Comparison of ENCODE assay signal across 8 cellular contexts in the genomic region with DNA sequence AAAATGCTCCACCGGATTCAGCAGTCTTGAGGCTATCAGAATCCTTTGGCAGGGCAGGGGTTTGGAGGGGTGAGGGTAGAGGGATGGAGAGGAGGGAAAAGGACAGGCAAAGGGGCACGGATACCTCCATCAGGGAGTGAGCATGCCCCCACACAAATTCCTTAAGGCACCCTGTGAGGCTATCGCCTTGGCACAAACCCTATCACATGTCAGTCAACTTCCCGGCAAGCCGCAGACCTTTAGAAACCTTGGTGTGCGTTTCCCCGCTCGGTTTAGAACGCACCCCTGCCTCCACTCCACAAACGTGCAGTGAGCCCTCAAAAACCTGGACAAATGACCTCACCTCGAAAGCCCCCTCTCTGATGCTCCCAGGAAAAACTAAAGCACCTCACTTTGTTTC. TPM values are rescaled to one million over a fixed set of nuclear protein-coding genes. Genes with fewer than 3 reads are reported as not detected.
DNase-seq lines count a peak whose midpoint lies in the region; ATAC-seq, FAIRE-seq and TF ChIP-seq lines count a peak whose summit lies in the region.

No MANE protein-coding gene starts in this region.

- no peaks in the 10 kb centered on the region for H4K20me1 ChIP-seq in HepG2 (ENCODE audit: insufficient read depth, low read length)

- DNase-seq in cardiac muscle cell (ENCODE audit: low read depth in 1 of 2, low spot score in 1 of 2) = no peak
- DNase-seq in left cardiac atrium = no peak
- no peak for DNase-seq in HepG2 (ENCODE audit: low spot score)
- DNase-seq in type B pancreatic cell (ENCODE audit: extremely low spot score, unreplicated experiment) = no peak
- no peak for DNase-seq in effector CD4-positive, alpha-beta T cell
- no peak for DNase-seq in NOMO-1 treated with DMSO at 0.1 percent for 48 hours (lab: John Stamatoyannopoulos, UW; ENCODE audit: unreplicated experiment)
- no peak for DNase-seq in putamen (ENCODE audit: low spot score)

- H3K4me1 ChIP-seq in cardiac muscle cell (ENCODE audit: low read depth) = peaks cover 16% of the 10 kb centered on the region
- H3K4me1 ChIP-seq in HepG2 (ENCODE audit: insufficient read depth, low read length) = peaks cover 33% of the 10 kb centered on the region

- H3K4me3 ChIP-seq in cardiac muscle cell (peak overlapping the region; percentile 67), HepG2 (replicated peaks in 1 of 3; ENCODE audit: insufficient read depth in 1 of 3, low read depth in 2 of 3, low read length in 3 of 3) (no peak overlapping the region; a peak in 2 of 6 replicates)

- BruUV-seq in HepG2 (replicated peaks; lab: Mats Ljungman, UMichigan) = no TSS peak

- intact Hi-C loops in left cardiac atrium (cut with DNase I) = no loop called here
- intact Hi-C loops in HepG2 (cut with micrococcal nuclease; ENCODE audit: unreplicated experiment) = no loop called here

- peak overlapping the region; percentile 97 for H3K27ac Mint-ChIP-seq in type B pancreatic cell

- peaks cover 25% of the 10 kb centered on the region for H3K36me3 Mint-ChIP-seq in type B pancreatic cell

- no peak for TF ChIP-seq POLR2A in HepG2 (IDR thresholded peaks at IDR 0.05; ENCODE audit: insufficient read depth in 1 of 2, low read depth in 2 of 2, low read length in 2 of 2)

- CTCF ChIA-PET in HepG2 (lab: Yijun Ruan, JAX; ENCODE audit: low intra/inter-chr PET ratio, low total read pairs) = no interaction called here

- WGBS in HepG2 (ENCODE audit: low lambda C conversion rate) = 93% methylated on average over 11 of the region's 11 CpGs

- H3K9me3 Mint-ChIP-seq in type B pancreatic cell = peaks cover 5% of the 10 kb centered on the region

- no peak overlapping the region for H3K9ac ChIP-seq in HepG2 (ENCODE audit: insufficient read depth, low read depth, low read length)

- no peak for TF ChIP-seq RAD21 in HepG2 (CRISPR knock-in tag; IDR thresholded peaks at IDR 0.05)

- H2AFZ ChIP-seq in HepG2 (ENCODE audit: low read length) = peak overlapping the region; percentile 31

- peak overlapping the region; percentile 99; the same call in 1 of the 2 replicates for H3K4me2 ChIP-seq in HepG2 (ENCODE audit: low read depth, low read length)

- POLR2A ChIA-PET in HepG2 (lab: Yijun Ruan, JAX) = no interaction called here

- FAIRE-seq in HepG2 (lab: Jason Lieb, UNC) = no peak

- ATAC-seq in left cardiac atrium = no peak
- ATAC-seq in HepG2 = no peak

- H3K36me3 ChIP-seq in cardiac muscle cell (no peaks in the 10 kb centered on the region), HepG2 (replicated peaks in 1 of 2; ENCODE audit: control insufficient read depth in 1 of 2, insufficient read depth in 2 of 2, low read length in 2 of 2) (0 out of 5 replicates have a peak, but pooled peaks cover 0 to 3% of the 10 kb centered on the region in 2 experiments)

- no peak for TF ChIP-seq CTCF in cardiac muscle cell (IDR thresholded peaks at IDR 0.05; ENCODE audit: low read depth, low read length)
- TF ChIP-seq CTCF in HepG2 (CRISPR knock-in tag; IDR thresholded peaks at IDR 0.05) = no peak
- TF ChIP-seq CTCF in type B pancreatic cell (conservative IDR thresholded peaks at IDR 0.05) = no peak

- H3K79me2 ChIP-seq in HepG2 (ENCODE audit: insufficient read depth, low read length) = peaks cover 12% of the 10 kb centered on the region

- peak overlapping the region; percentile 98 for H3K4me3 Mint-ChIP-seq in type B pancreatic cell

- H3K27me3 Mint-ChIP-seq in type B pancreatic cell = no peaks in the 10 kb centered on the region

- H3K27me3 ChIP-seq in cardiac muscle cell = no peaks in the 10 kb centered on the region
- no peaks in the 10 kb centered on the region; a peak in 1 of 5 replicates for H3K27me3 ChIP-seq in HepG2 (ENCODE audit: control insufficient read depth in 1 of 2, insufficient read depth in 2 of 2, low read length in 2 of 2)

- H3K4me1 Mint-ChIP-seq in type B pancreatic cell (ENCODE audit: unreplicated experiment) = peaks cover 27% of the 10 kb centered on the region

- no peaks in the 10 kb centered on the region for H3K9me3 ChIP-seq in cardiac muscle cell (ENCODE audit: low read depth)
- no peaks in the 10 kb centered on the region for H3K9me3 ChIP-seq in HepG2 (ENCODE audit: low read length)

- H3K27ac ChIP-seq in cardiac muscle cell = no peak overlapping the region
- H3K27ac ChIP-seq in angular gyrus (ENCODE audit: low read depth, low read length) = peak overlapping the region; percentile 90
- H3K27ac ChIP-seq in HepG2 (ENCODE audit: extremely low read length, insufficient read depth, low read length) = no peak overlapping the region

- TF ChIP-seq EP300 in HepG2 (IDR thresholded peaks at IDR 0.05; ENCODE audit: low read depth in 2 of 2, low read length in 2 of 2) (no peak), HepG2 (CRISPR knock-in tag; IDR thresholded peaks at IDR 0.05; ENCODE audit: borderline replicate concordance) (no peak)

- in situ Hi-C loops in HepG2 (cut with HindIII; ENCODE audit: extremely low pct_ligation_motif_present, low pct_unique_long_range_greater_than_20kb) = no loop called here

TF ChIP-seq in HepG2, 621 proteins besides CTCF, POLR2A, EP300 and RAD21 (continues in another document):
- TF ChIP-seq, protein P1, sequence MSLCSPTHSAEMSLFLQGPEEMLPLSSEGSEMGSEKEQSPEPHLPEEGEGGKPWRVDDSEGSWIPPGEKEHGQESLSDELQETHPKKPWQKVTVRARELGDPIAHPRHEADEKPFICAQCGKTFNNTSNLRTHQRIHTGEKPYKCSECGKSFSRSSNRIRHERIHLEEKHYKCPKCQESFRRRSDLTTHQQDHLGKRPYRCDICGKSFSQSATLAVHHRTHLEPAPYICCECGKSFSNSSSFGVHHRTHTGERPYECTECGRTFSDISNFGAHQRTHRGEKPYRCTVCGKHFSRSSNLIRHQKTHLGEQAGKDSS (CRISPR knock-in tag; IDR thresholded peaks at IDR 0.05; ENCODE audit: borderline replicate concordance, low read depth) = no peak; the same call in 1 of the 2 replicates
- 0 out of 2 replicates have a peak, but pooled peaks have one; percentile 16 for TF ChIP-seq ZNF446 (CRISPR knock-in tag; IDR thresholded peaks at IDR 0.05)
- no peak for TF ChIP-seq MATR3 (CRISPR knock-in tag; IDR thresholded peaks at IDR 0.05)
- TF ChIP-seq TCF7 (IDR thresholded peaks at IDR 0.05; ENCODE audit: low read depth) = no peak
- TF ChIP-seq MTA1 (CRISPR knock-in tag; IDR thresholded peaks at IDR 0.05; ENCODE audit: borderline replicate concordance) = no peak

RNA-seq across cellular contexts. Expression of a gene that starts 0.4 kb away (rescaled TPM):
- 15.3 and 20.6 TPM in 2 replicates for total RNA-seq in cardiac muscle cell
- 17.3 and 17.6 TPM in 2 replicates for polyA plus RNA-seq in cardiac muscle cell
- total RNA-seq in left cardiac atrium = 10 to 100 TPM; 12.3 to 12.9 TPM
- 16.7 and 20.5 TPM in 2 replicates for total RNA-seq in HepG2 (2016; rRNA removed; fragmentation: Illumina TruSeq; extraction: Trizol)
- total RNA-seq in HepG2 (2016; cell fraction: cytosol; rRNA removed; fragmentation: Illumina TruSeq; extraction: Trizol; ENCODE audit: low read depth) = 6.1 and 7.6 TPM in 2 replicates
- total RNA-seq in HepG2 (2016; cell fraction: insoluble cytoplasmic fraction; rRNA removed; fragmentation: Illumina TruSeq; extraction: Trizol) = 16.3 and 19.1 TPM in 2 replicates
- total RNA-seq in HepG2 (2016; cell fraction: membrane; rRNA removed; fragmentation: Illumina TruSeq; extraction: Trizol) = 10.2 and 10.7 TPM in 2 replicates
- total RNA-seq in HepG2 (2016; cell fraction: nucleus; rRNA removed; fragmentation: Illumina TruSeq; extraction: Trizol) = 11.8 and 16.3 TPM in 2 replicates
- polyA plus RNA-seq in HepG2 (2011; rRNA removed) = 5.3 and 7.0 TPM in 2 replicates
- polyA plus RNA-seq in HepG2 (2011; cell fraction: cytosol; rRNA removed) = 3.5 and 5.6 TPM in 2 replicates
- polyA plus RNA-seq in HepG2 (2011; cell fraction: nucleus; rRNA removed) = 4.9 and 5.1 TPM in 2 replicates
- polyA plus RNA-seq in HepG2 (2012) = 6.7 and 8.0 TPM in 2 replicates
- 2.6 and 3.6 TPM in 2 replicates for polyA plus RNA-seq in HepG2 (2016; cell fraction: cytosol; fragmentation: Illumina TruSeq; extraction: Trizol; ENCODE audit: low read depth)
- 18.7 and 19.5 TPM in 2 replicates for polyA plus RNA-seq in HepG2 (2016; cell fraction: insoluble cytoplasmic fraction; fragmentation: Illumina TruSeq; extraction: Trizol; ENCODE audit: low read depth)
- 4.9 and 5.8 TPM in 2 replicates for polyA plus RNA-seq in HepG2 (2016; cell fraction: membrane; fragmentation: Illumina TruSeq; extraction: Trizol; ENCODE audit: low read depth)
- polyA plus RNA-seq in HepG2 (2016; cell fraction: nucleus; fragmentation: Illumina TruSeq; extraction: Trizol; ENCODE audit: insufficient read depth, low read depth) = 12.5 and 13.0 TPM in 2 replicates
- 12.4 and 17.9 TPM in 2 replicates for polyA minus RNA-seq in HepG2 (2011; rRNA and poly(A)+ RNA removed; ENCODE audit: low replicate concordance)
- 2.1 and 4.2 TPM in 2 replicates for polyA minus RNA-seq in HepG2 (2011; cell fraction: cytosol; rRNA and poly(A)+ RNA removed)
- 24.1 and 28.3 TPM in 2 replicates for polyA minus RNA-seq in HepG2 (2011; cell fraction: nucleus; rRNA and poly(A)+ RNA removed)
- total RNA-seq in type B pancreatic cell (ENCODE audit: low replicate concordance) = 17.6 and 34.5 TPM in 2 replicates
